Comparison of ENCODE assay signal across 8 cellular contexts in the genomic region with DNA sequence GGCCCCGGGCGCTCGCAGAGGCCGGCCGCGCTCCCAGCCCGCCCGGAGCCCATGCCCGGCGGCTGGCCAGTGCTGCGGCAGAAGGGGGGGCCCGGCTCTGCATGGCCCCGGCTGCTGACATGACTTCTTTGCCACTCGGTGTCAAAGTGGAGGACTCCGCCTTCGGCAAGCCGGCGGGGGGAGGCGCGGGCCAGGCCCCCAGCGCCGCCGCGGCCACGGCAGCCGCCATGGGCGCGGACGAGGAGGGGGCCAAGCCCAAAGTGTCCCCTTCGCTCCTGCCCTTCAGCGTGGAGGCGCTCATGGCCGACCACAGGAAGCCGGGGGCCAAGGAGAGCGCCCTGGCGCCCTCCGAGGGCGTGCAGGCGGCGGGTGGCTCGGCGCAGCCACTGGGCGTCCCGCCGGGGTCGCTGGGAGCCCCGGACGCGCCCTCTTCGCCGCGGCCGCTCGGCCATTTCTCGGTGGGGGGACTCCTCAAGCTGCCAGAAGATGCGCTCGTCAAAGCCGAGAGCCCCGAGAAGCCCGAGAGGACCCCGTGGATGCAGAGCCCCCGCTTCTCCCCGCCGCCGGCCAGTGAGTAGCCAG. TPM values are rescaled to one million over a fixed set of nuclear protein-coding genes. Genes with fewer than 3 reads are reported as not detected.
DNase-seq lines count a peak whose midpoint lies in the region; ATAC-seq and TF ChIP-seq lines count a peak whose summit lies in the region.

No MANE protein-coding gene starts in this region.

- POLR2A ChIA-PET in AG04450 (lab: Yijun Ruan, JAX) = interaction anchor here (0.5 to 0.6 kb wide), 2 partner anchors 81 to 904 kb away, joined by 3 to 4 read pairs; no protein-coding TSS in a partner anchor

- CTCF ChIA-PET in AG04450 (lab: Charles Lee) = interaction anchor here (1.0 kb wide), 1 partner anchor 182 kb away, joined by 3 read pairs; no protein-coding TSS in a partner anchor

- peak overlapping the region in 1 of 2 donors; percentile 17 for H3K9ac ChIP-seq in mucosa of rectum (ENCODE audit: low read depth in 1 of 2, low read length in 2 of 2)

- H3K4me1 Mint-ChIP-seq in chondrocyte (ENCODE audit: low read depth) = peaks cover 34% of the 10 kb centered on the region

- H3K36me3 ChIP-seq in mucosa of rectum (ENCODE audit: control insufficient read depth in 2 of 2, insufficient read depth in 2 of 2, low read length in 2 of 2) = no peaks in the 10 kb centered on the region

- in situ Hi-C loops in GM13976 (cut with MboI; ENCODE audit: low sequenced_read_pairs, unreplicated experiment) = loop anchor here (10.0 to 25.0 kb wide), 2 partner anchors 98 to 175 kb away; no protein-coding TSS in a partner anchor

- no peaks in the 10 kb centered on the region for H3K9me3 Mint-ChIP-seq in chondrocyte (ENCODE audit: low read depth)

- ATAC-seq in GM19455 (IDR thresholded peaks at IDR 0.05; ENCODE audit: unreplicated experiment) = peak; percentile 43
- peak; percentile 23 for ATAC-seq in HG03469 (IDR thresholded peaks at IDR 0.05; ENCODE audit: unreplicated experiment)

- no peak overlapping the region for H3K27ac ChIP-seq in AG04450 (ENCODE audit: low read depth, low read length)
- H3K27ac ChIP-seq in mucosa of rectum (ENCODE audit: low read depth in 2 of 2, low read length in 2 of 2) = no peak overlapping the region

- peaks cover 25% of the 10 kb centered on the region for H3K9me3 ChIP-seq in AG04450 (ENCODE audit: control insufficient read depth, insufficient read depth, low read length)
- H3K9me3 ChIP-seq in mucosa of rectum (ENCODE audit: control insufficient read depth in 2 of 2, low read length in 2 of 2) = no peaks in the 10 kb centered on the region

- peak overlapping the region; percentile 80 for H3K4me3 Mint-ChIP-seq in chondrocyte (ENCODE audit: unreplicated experiment)

- peaks cover 38% of the 10 kb centered on the region for H3K27me3 Mint-ChIP-seq in chondrocyte (ENCODE audit: low read depth)

- peaks cover 8% of the 10 kb centered on the region for H3K36me3 Mint-ChIP-seq in chondrocyte (ENCODE audit: low read depth)

- TF ChIP-seq CTCF in AG04450 (IDR thresholded peaks at IDR 0.05; ENCODE audit: low read depth, low read length) (no peak), chondrocyte (IDR thresholded peaks at IDR 0.05) (no peak), GM13976 (IDR thresholded peaks at IDR 0.05; ENCODE audit: borderline replicate concordance, control extremely low read depth, extremely low read depth, insufficient read depth, missing control alignments) (no peak)

- H3K27me3 ChIP-seq in AG04450 (ENCODE audit: control insufficient read depth, insufficient read depth, low read length) (peaks cover 57% of the 10 kb centered on the region), mucosa of rectum (ENCODE audit: control insufficient read depth in 2 of 2, insufficient read depth in 2 of 2, low read length in 2 of 2) (peaks cover 77 to 79% of the 10 kb centered on the region in 2 donors)

- H3K4me3 ChIP-seq in AG04450 (ENCODE audit: low read depth, low read length) = peak overlapping the region; percentile 76
- H3K4me3 ChIP-seq in mucosa of rectum (ENCODE audit: low read length in 2 of 2) = peak overlapping the region; percentile 48 to 50

- H3K4me1 ChIP-seq in mucosa of rectum (ENCODE audit: control insufficient read depth in 2 of 2, insufficient read depth in 2 of 2, low read length in 2 of 2) = peaks cover 16% of the 10 kb centered on the region in 2 donors

- DNase-seq in AG04450 (ENCODE audit: low read depth, low spot score) (no peak), chondrocyte (ENCODE audit: low spot score) (no peak), ureter (ENCODE audit: low spot score) (no peak), GM13976 (ENCODE audit: low spot score) (no peak), NCI-H1092 treated with DMSO at 0.1 percent for 48 hours (lab: John Stamatoyannopoulos, UW) (no peak)

- H3K27ac Mint-ChIP-seq in chondrocyte (ENCODE audit: unreplicated experiment) = no peak overlapping the region

RNA-seq across cellular contexts. Expression of a gene that starts 0.4 kb away (rescaled TPM):
- 1.7 TPM in 2 replicates for polyA plus RNA-seq in AG04450 (2011; rRNA removed)
- 0.17 and 0.37 TPM in 2 replicates for polyA minus RNA-seq in AG04450 (2011; rRNA and poly(A)+ RNA removed)
- total RNA-seq in chondrocyte = 4.4 to 4.8 TPM (median 4.4 TPM) in 3 replicates
- total RNA-seq in ureter = 4.0 TPM
